Comparison of ENCODE assay signal across 9 cellular contexts in genomic region chr21:42125571-42126544, GRCh38. TPM values are rescaled to one million over a fixed set of nuclear protein-coding genes. Genes with fewer than 3 reads are reported as not detected.
A peak's percentile ranks its signal among the peaks of the same experiment; 100 is the strongest.
DNase-seq lines count a peak whose midpoint lies in the region; ATAC-seq and TF ChIP-seq lines count a peak whose summit lies in the region.
"Had no signal": no experiment of that assay in that cellular context is flagged by ENCODE, and none has a peak within 500 bp of the region (broad histone marks: within the 10 kb centered on the region; RNA-seq: fewer than 3 reads in every experiment).

No MANE protein-coding gene starts in this region.

- ATAC-seq in RWPE2 (ENCODE audit: low read depth), result peak; percentile 40; the same call in 2 of the 3 replicates
- no peak for ATAC-seq in HG03469 (IDR thresholded peaks at IDR 0.05; ENCODE audit: unreplicated experiment)

- TF ChIP-seq CTCF in BJ (IDR thresholded peaks at IDR 0.05; ENCODE audit: insufficient read depth, low read depth, low read length), result peak; percentile 6; the same call in 1 of the 2 replicates
- TF ChIP-seq CTCF in RWPE2 (IDR thresholded peaks at IDR 0.05; ENCODE audit: poor library complexity, severe bottlenecking), result peak; percentile 12
- peak; percentile 27 for TF ChIP-seq CTCF in kidney epithelial cell (IDR thresholded peaks at IDR 0.05; ENCODE audit: insufficient read depth, low read length, poor library complexity, severe bottlenecking)

- no peaks in the 10 kb centered on the region for H3K9me3 ChIP-seq in RWPE2 (ENCODE audit: severe bottlenecking)

- H3K27ac ChIP-seq in RWPE2 (ENCODE audit: poor library complexity, severe bottlenecking), result no peak overlapping the region
- H3K27ac ChIP-seq: KMS-11 had no signal

- H3K4me3 ChIP-seq in BJ (ENCODE audit: low read depth, low read length) (no peak overlapping the region), RWPE2 (ENCODE audit: severe bottlenecking) (no peak overlapping the region), kidney epithelial cell (ENCODE audit: low read depth, low read length) (no peak overlapping the region)

- POLR2A ChIA-PET in BJ (lab: Charles Lee), result interaction anchor here (0.6 kb wide), 1 partner anchor 32 kb away, joined by 3 read pairs; no protein-coding TSS in a partner anchor

- H3K36me3 ChIP-seq in BJ (ENCODE audit: control insufficient read depth, insufficient read depth, low read length), result no peaks in the 10 kb centered on the region
- no peaks in the 10 kb centered on the region for H3K36me3 ChIP-seq in RWPE2 (ENCODE audit: low read depth)
- H3K36me3 ChIP-seq in kidney epithelial cell (ENCODE audit: control insufficient read depth, insufficient read depth, low read length), result no peaks in the 10 kb centered on the region

- DNase-seq in BJ (ENCODE audit: low read depth), result no peak
- DNase-seq in HT1080 (ENCODE audit: low read depth), result peak; percentile 36
- DNase-seq in RWPE2 (ENCODE audit: low spot score), result no peak
- no peak for DNase-seq in kidney epithelial cell (ENCODE audit: low read depth)
- DNase-seq in kidney glomerular epithelial cell (lab: John Stamatoyannopoulos, UW), result no peak
- DNase-seq in NCI-H187 treated with DMSO at 0.1 percent for 48 hours (lab: John Stamatoyannopoulos, UW), result no peak
- DNase-seq in NAMALWA (ENCODE audit: low spot score), result no peak

- no peaks in the 10 kb centered on the region for H3K4me1 ChIP-seq in RWPE2 (ENCODE audit: insufficient read depth, poor library complexity, severe bottlenecking)

- H3K27me3 ChIP-seq in BJ (ENCODE audit: control insufficient read depth, insufficient read depth, low read length) (peaks cover 10% of the 10 kb centered on the region), RWPE2 (ENCODE audit: insufficient read depth, poor library complexity, severe bottlenecking) (no peaks in the 10 kb centered on the region), kidney epithelial cell (ENCODE audit: control insufficient read depth, insufficient read depth, low read length) (peaks cover 19% of the 10 kb centered on the region)

- CTCF ChIA-PET in BJ (lab: Yijun Ruan, JAX), result interaction anchor here (0.6 to 1.6 kb wide), 9 partner anchors 8 to 493 kb away, joined by 3 to 6 read pairs (median 4); no protein-coding TSS in a partner anchor

RNA-seq across cellular contexts. Expression of gene UMODL1, which starts 54.7 kb away (rescaled TPM):
- polyA plus RNA-seq in BJ (2011; rRNA removed), result 0.04 TPM in 1 of 2 replicates, not detected in the other
- 0.09 TPM in 1 of 2 replicates, not detected in the other for polyA minus RNA-seq in BJ (2011; rRNA and poly(A)+ RNA removed)
- total RNA-seq in HT1080 (2014; rRNA removed; shearing (Covaris generic)), result not detected in 2 replicates
- not detected in 2 replicates for polyA plus RNA-seq in HT1080 (2015; cell fraction: cytosol; rRNA removed)
- polyA plus RNA-seq in HT1080 (2015; cell fraction: nucleus; rRNA removed), result not detected in 2 replicates
- not detected in 2 replicates for total RNA-seq in kidney epithelial cell
